Comparison of ENCODE assay signal across 17 cellular contexts in genomic region chr12:4147051-4147481, GRCh38.
A peak's percentile ranks its signal among the peaks of the same experiment; 100 is the strongest.
DNase-seq lines count a peak whose midpoint lies in the region; ATAC-seq and TF ChIP-seq lines count a peak whose summit lies in the region.
"Had no signal": no experiment of that assay in that cellular context is flagged by ENCODE, and none has a peak within 500 bp of the region (broad histone marks: within the 10 kb centered on the region; RNA-seq: fewer than 3 reads in every experiment).

No MANE protein-coding gene starts in this region.

- H3K4me3 Mint-ChIP-seq in activated naive CD4-positive, alpha-beta T cell treated with anti-CD3 and anti-CD28 coated beads for 36 hours, result no peak overlapping the region
- H3K4me3 Mint-ChIP-seq in central memory CD8-positive, alpha-beta T cell, result no peak overlapping the region
- peak overlapping the region; percentile 52 to 55 for H3K4me3 Mint-ChIP-seq in stimulated activated naive CD8-positive, alpha-beta T cell treated with anti-CD3 and anti-CD28 coated beads, Interleukin-15, amount 100 ng/mL, for 72 hours

- intact Hi-C loops in activated naive CD4-positive, alpha-beta T cell treated with anti-CD3 and anti-CD28 coated beads for 36 hours (cut with micrococcal nuclease), result no loop called here

- H3K27me3 Mint-ChIP-seq in activated naive CD4-positive, alpha-beta T cell treated with anti-CD3 and anti-CD28 coated beads for 36 hours (ENCODE audit: low read depth), result no peaks in the 10 kb centered on the region
- H3K27me3 Mint-ChIP-seq in central memory CD8-positive, alpha-beta T cell, result no peaks in the 10 kb centered on the region
- no peaks in the 10 kb centered on the region for H3K27me3 Mint-ChIP-seq in stimulated activated naive CD8-positive, alpha-beta T cell treated with anti-CD3 and anti-CD28 coated beads, Interleukin-15, amount 100 ng/mL, for 72 hours

- peaks cover 94% of the 10 kb centered on the region for H3K4me1 ChIP-seq in OCI-LY3 (ENCODE audit: low read length)
- H3K4me1 ChIP-seq: foreskin keratinocyte, tibial nerve had no signal

- peaks cover 87% of the 10 kb centered on the region for H3K4me1 Mint-ChIP-seq in activated naive CD4-positive, alpha-beta T cell treated with anti-CD3 and anti-CD28 coated beads for 36 hours (ENCODE audit: low read depth)
- peaks cover 60% of the 10 kb centered on the region for H3K4me1 Mint-ChIP-seq in central memory CD8-positive, alpha-beta T cell
- peaks cover 97% of the 10 kb centered on the region for H3K4me1 Mint-ChIP-seq in stimulated activated naive CD8-positive, alpha-beta T cell treated with anti-CD3 and anti-CD28 coated beads, Interleukin-15, amount 100 ng/mL, for 72 hours

- H3K4me3 ChIP-seq in OCI-LY3 (ENCODE audit: low read length), result peak overlapping the region; percentile 57
- H3K4me3 ChIP-seq: lung, Peyer's patch, tibial nerve had no signal

- peak overlapping the region; percentile 97 for H3K9ac ChIP-seq in OCI-LY3 (ENCODE audit: low read length)

- H3K4me2 ChIP-seq in OCI-LY3 (ENCODE audit: low read length), result peak overlapping the region; percentile 81

- DNase-seq in activated naive CD4-positive, alpha-beta T cell treated with anti-CD3 and anti-CD28 coated beads for 36 hours, result no peak
- no peak for DNase-seq in activated naive CD4-positive, alpha-beta T cell treated with anti-CD3 and anti-CD28 coated beads, Interleukin-2, amount 50 U/mL, for 16 hours
- no peak for DNase-seq in central memory CD8-positive, alpha-beta T cell (ENCODE audit: low spot score in 2 of 2)
- DNase-seq in stimulated activated naive CD8-positive, alpha-beta T cell treated with anti-CD3 and anti-CD28 coated beads, Interleukin-15, amount 100 ng/mL, for 72 hours, result no peak
- no peak for DNase-seq in activated effector memory CD4-positive, alpha-beta T cell treated with anti-CD3 and anti-CD28 coated beads, Interleukin-2, amount 50 U/mL, for 16 hours
- no peak for DNase-seq in GM10248 (ENCODE audit: extremely low spot score)
- DNase-seq: activated CD4-positive, alpha-beta T cell treated with anti-CD3 and anti-CD28 coated beads, Interleukin-2, amount 50 U/mL, for 1 hour; cerebellar nuclear complex; DMS153; foreskin keratinocyte; Kasumi-1; NCI-H1694 treated with DMSO at 0.1 percent for 48 hours had no signal

- H3K27ac ChIP-seq in OCI-LY3 (ENCODE audit: low read length), result peak overlapping the region; percentile 99
- H3K27ac ChIP-seq: foreskin keratinocyte, tibial nerve had no signal

- no peak for TF ChIP-seq CTCF in OCI-LY3 (IDR thresholded peaks at IDR 0.05; ENCODE audit: low read depth, low read length)
- TF ChIP-seq CTCF in GM10248 (IDR thresholded peaks at IDR 0.05; ENCODE audit: control extremely low read depth, extremely low read depth, low read depth, missing control alignments), result no peak

- H3K9me3 ChIP-seq in OCI-LY3 (ENCODE audit: insufficient read depth, low read length), result no peaks in the 10 kb centered on the region
- H3K9me3 ChIP-seq: Peyer's patch, tibial nerve had no signal

- H3K79me2 ChIP-seq in OCI-LY3 (ENCODE audit: low read length), result no peaks in the 10 kb centered on the region

- peaks cover 3% of the 10 kb centered on the region for H3K9me3 Mint-ChIP-seq in activated naive CD4-positive, alpha-beta T cell treated with anti-CD3 and anti-CD28 coated beads for 36 hours
- H3K9me3 Mint-ChIP-seq in central memory CD8-positive, alpha-beta T cell, result no peaks in the 10 kb centered on the region
- H3K9me3 Mint-ChIP-seq in stimulated activated naive CD8-positive, alpha-beta T cell treated with anti-CD3 and anti-CD28 coated beads, Interleukin-15, amount 100 ng/mL, for 72 hours, result peaks cover 0 to 5% of the 10 kb centered on the region in 2 donors

- H2AFZ ChIP-seq in OCI-LY3 (ENCODE audit: low read depth, low read length), result no peak overlapping the region

- H3K36me3 ChIP-seq in OCI-LY3 (replicated peaks; ENCODE audit: low read depth, low read length), result peaks cover 6% of the 10 kb centered on the region
- H3K36me3 ChIP-seq: Peyer's patch, tibial nerve had no signal

- peak overlapping the region; percentile 92 for H3K27ac Mint-ChIP-seq in activated naive CD4-positive, alpha-beta T cell treated with anti-CD3 and anti-CD28 coated beads for 36 hours
- peak overlapping the region; percentile 39 for H3K27ac Mint-ChIP-seq in central memory CD8-positive, alpha-beta T cell (ENCODE audit: low read depth)
- H3K27ac Mint-ChIP-seq in stimulated activated naive CD8-positive, alpha-beta T cell treated with anti-CD3 and anti-CD28 coated beads, Interleukin-15, amount 100 ng/mL, for 72 hours, result peak overlapping the region; percentile 75 to 88

- H4K20me1 ChIP-seq in OCI-LY3 (ENCODE audit: insufficient read depth, low read length), result no peaks in the 10 kb centered on the region

- no peaks in the 10 kb centered on the region for H3K27me3 ChIP-seq in OCI-LY3 (ENCODE audit: low read depth, low read length)
- H3K27me3 ChIP-seq: foreskin keratinocyte, Peyer's patch, tibial nerve had no signal

- POLR2A ChIA-PET in GM10248 (lab: Yijun Ruan, JAX), result no interaction called here

- no peak for ATAC-seq in central memory CD8-positive, alpha-beta T cell (replicated peaks; ENCODE audit: extremely low read depth, poor library complexity, severe bottlenecking)
- ATAC-seq in stimulated activated naive CD8-positive, alpha-beta T cell treated with anti-CD3 and anti-CD28 coated beads, Interleukin-15, amount 100 ng/mL, for 72 hours, result no peak
- ATAC-seq in HG03469 (IDR thresholded peaks at IDR 0.05; ENCODE audit: unreplicated experiment), result no peak

- CTCF ChIA-PET in activated naive CD4-positive, alpha-beta T cell treated with anti-CD3 and anti-CD28 coated beads for 36 hours (lab: Charles Lee), result interaction anchor here (0.9 to 7.1 kb wide), 6 partner anchors 10 to 130 kb away, joined by 4 to 55 read pairs (median 20); partner anchors contain the start of gene CCND2
- CTCF ChIA-PET in GM10248 (lab: Yijun Ruan, JAX), result interaction anchor here (1.0 to 2.9 kb wide), 6 partner anchors 9 to 130 kb away, joined by 3 to 16 read pairs (median 8); no protein-coding TSS in a partner anchor

- H3K36me3 Mint-ChIP-seq in activated naive CD4-positive, alpha-beta T cell treated with anti-CD3 and anti-CD28 coated beads for 36 hours (ENCODE audit: low read depth), result peaks cover 5% of the 10 kb centered on the region
- peaks cover 3% of the 10 kb centered on the region for H3K36me3 Mint-ChIP-seq in central memory CD8-positive, alpha-beta T cell (ENCODE audit: insufficient read depth)

Comparison
In these comparisons a context has a peak if more than half of its experiments do, and no peak if none do; other contexts are left out.
1. H3K27ac Mint-ChIP-seq: peak in every context shown above with its lines; median percentile 92 in activated naive CD4-positive, alpha-beta T cell treated with anti-CD3 and anti-CD28 coated beads for 36 hours; 82 in stimulated activated naive CD8-positive, alpha-beta T cell treated with anti-CD3 and anti-CD28 coated beads, Interleukin-15, amount 100 ng/mL, for 72 hours; 39 in central memory CD8-positive, alpha-beta T cell.
2. H3K4me3 Mint-ChIP-seq: peak in stimulated activated naive CD8-positive, alpha-beta T cell treated with anti-CD3 and anti-CD28 coated beads, Interleukin-15, amount 100 ng/mL, for 72 hours (2 of 2); none in activated naive CD4-positive, alpha-beta T cell treated with anti-CD3 and anti-CD28 coated beads for 36 hours (single experiment) and central memory CD8-positive, alpha-beta T cell (single experiment).